ENCODE assay signal across 15 cellular contexts in genomic region chr3:182889948-182890629, GRCh38.
"Had no signal": no experiment of that assay in that cellular context is flagged by ENCODE, and none has a peak within 500 bp of the region (broad histone marks: within the 10 kb centered on the region; RNA-seq: fewer than 3 reads in every experiment).

No MANE protein-coding gene starts in this region.

- H3K4me3 ChIP-seq: hepatocyte, psoas muscle had no signal

- H3K9me3 ChIP-seq: psoas muscle had no signal

- H3K79me2 ChIP-seq: hepatocyte had no signal

- H3K4me1 Mint-ChIP-seq: activated CD4-positive, alpha-beta memory T cell treated with anti-CD3 and anti-CD28 coated beads, Interleukin-2, amount 10 ng/mL, durations not matched to agents 7 days and 5 days; activated naive CD8-positive, alpha-beta T cell treated with anti-CD3 and anti-CD28 coated beads, Interleukin-2, amount 50 U/mL, for 24 hours had no signal

- H3K27me3 Mint-ChIP-seq: activated CD4-positive, alpha-beta memory T cell treated with anti-CD3 and anti-CD28 coated beads, Interleukin-2, amount 10 ng/mL, durations not matched to agents 7 days and 5 days; activated naive CD8-positive, alpha-beta T cell treated with anti-CD3 and anti-CD28 coated beads, Interleukin-2, amount 50 U/mL, for 24 hours; natural killer cell treated with Interleukin-12 subunit alpha and Interleukin-12 subunit beta and Interleukin-15 and Interleukin-18, amount 100 ng/mL, for 72 hours had no signal

- H3K9me3 Mint-ChIP-seq: activated CD4-positive, alpha-beta memory T cell treated with anti-CD3 and anti-CD28 coated beads, Interleukin-2, amount 10 ng/mL, durations not matched to agents 7 days and 5 days; activated naive CD8-positive, alpha-beta T cell treated with anti-CD3 and anti-CD28 coated beads, Interleukin-2, amount 50 U/mL, for 24 hours; activated T-helper 1 cell treated with anti-CD3 and anti-CD28 coated beads, Interleukin-12 subunit alpha, Interleukin-12 subunit beta, Interleukin-2, Interleukin-4 antibody, amounts not matched to agents 30 ng/mL and 10 ng/mL and 1 ng/mL, durations not matched to agents 14 hours and 24 hours and 36 hours; natural killer cell treated with Interleukin-12 subunit alpha and Interleukin-12 subunit beta and Interleukin-15 and Interleukin-18, amount 100 ng/mL, for 72 hours had no signal

- DNase-seq: activated CD4-positive, alpha-beta memory T cell treated with anti-CD3 and anti-CD28 coated beads, Interleukin-2, amount 10 ng/mL, durations not matched to agents 7 days and 5 days; activated CD4-positive, alpha-beta T cell treated with anti-CD3 and anti-CD28 coated beads for 1 hour; activated naive CD4-positive, alpha-beta T cell treated with Interleukin-2 at 50 U/mL for 16 hours; activated naive CD8-positive, alpha-beta T cell treated with anti-CD3 and anti-CD28 coated beads, Interleukin-2, amount 50 U/mL, for 24 hours; psoas muscle; stimulated activated CD4-positive, alpha-beta T cell treated with anti-CD3 and anti-CD28 coated beads, Interleukin-4, amount 100 ng/mL, for 1 hour; stimulated activated CD8-positive, alpha-beta memory T cell treated with anti-CD3 and anti-CD28 coated beads, Interleukin-4, amount 100 ng/mL, for 48 hours; stimulated activated naive CD8-positive, alpha-beta T cell treated with anti-CD3 and anti-CD28 coated beads, Interleukin-15, Interleukin-2, amounts not matched to agents 100 U/mL and 50 U/mL, for 24 hours; SW 1271; T-helper 9 cell had no signal

- H3K4me3 Mint-ChIP-seq: activated CD4-positive, alpha-beta memory T cell treated with anti-CD3 and anti-CD28 coated beads, Interleukin-2, amount 10 ng/mL, durations not matched to agents 7 days and 5 days; activated naive CD8-positive, alpha-beta T cell treated with anti-CD3 and anti-CD28 coated beads, Interleukin-2, amount 50 U/mL, for 24 hours; activated T-helper 1 cell treated with anti-CD3 and anti-CD28 coated beads, Interleukin-12 subunit alpha, Interleukin-12 subunit beta, Interleukin-2, Interleukin-4 antibody, amounts not matched to agents 30 ng/mL and 10 ng/mL and 1 ng/mL, durations not matched to agents 14 hours and 24 hours and 36 hours; natural killer cell treated with Interleukin-12 subunit alpha and Interleukin-12 subunit beta and Interleukin-15 and Interleukin-18, amount 100 ng/mL, for 72 hours had no signal

- H3K4me1 ChIP-seq: psoas muscle had no signal

- H3K27ac Mint-ChIP-seq: activated CD4-positive, alpha-beta memory T cell treated with anti-CD3 and anti-CD28 coated beads, Interleukin-2, amount 10 ng/mL, durations not matched to agents 7 days and 5 days; activated naive CD8-positive, alpha-beta T cell treated with anti-CD3 and anti-CD28 coated beads, Interleukin-2, amount 50 U/mL, for 24 hours; activated T-helper 1 cell treated with anti-CD3 and anti-CD28 coated beads, Interleukin-12 subunit alpha, Interleukin-12 subunit beta, Interleukin-2, Interleukin-4 antibody, amounts not matched to agents 30 ng/mL and 10 ng/mL and 1 ng/mL, durations not matched to agents 14 hours and 24 hours and 36 hours; natural killer cell treated with Interleukin-12 subunit alpha and Interleukin-12 subunit beta and Interleukin-15 and Interleukin-18, amount 100 ng/mL, for 72 hours had no signal

- H2AFZ ChIP-seq: hepatocyte had no signal

- FAIRE-seq: astrocyte, colon had no signal

- H3K27me3 ChIP-seq: hepatocyte had no signal

- H3K4me2 ChIP-seq: hepatocyte had no signal

- H3K27ac ChIP-seq: hepatocyte, psoas muscle had no signal

- ATAC-seq: activated naive CD8-positive, alpha-beta T cell treated with anti-CD3 and anti-CD28 coated beads, Interleukin-2, amount 50 U/mL, for 24 hours; natural killer cell treated with Interleukin-12 subunit alpha and Interleukin-12 subunit beta and Interleukin-15 and Interleukin-18, amount 100 ng/mL, for 72 hours; psoas muscle; stimulated activated naive CD8-positive, alpha-beta T cell treated with anti-CD3 and anti-CD28 coated beads, Interleukin-15, Interleukin-2, amounts not matched to agents 100 U/mL and 50 U/mL, for 24 hours had no signal
